Comparison of ENCODE assay signal across 10 cellular contexts in genomic region chr19:46603752-46604241, GRCh38. TPM values are rescaled to one million over a fixed set of nuclear protein-coding genes. Genes with fewer than 3 reads are reported as not detected.
DNase-seq lines count a peak whose midpoint lies in the region; ATAC-seq lines count a peak whose summit lies in the region.
"Had no signal": no experiment of that assay in that cellular context is flagged by ENCODE, and none has a peak within 500 bp of the region (broad histone marks: within the 10 kb centered on the region; RNA-seq: fewer than 3 reads in every experiment).

No MANE protein-coding gene starts in this region.

- H3K27me3 Mint-ChIP-seq in activated T-cell treated with anti-CD3 and anti-CD28 coated beads, Interleukin-2, amount 50 U/mL, for 4 hours (ENCODE audit: low read depth), result no peaks in the 10 kb centered on the region
- H3K27me3 Mint-ChIP-seq in immature natural killer cell (ENCODE audit: low read depth in 3 of 3), result peaks cover 8 to 14% (median 13%) of the 10 kb centered on the region in 3 donors
- H3K27me3 Mint-ChIP-seq: activated B cell treated with CpG ODN at 0.5 μM for 24 hours, IgD-negative memory B cell had no signal

- ATAC-seq in activated T-cell treated with anti-CD3 and anti-CD28 coated beads, Interleukin-2, amount 50 U/mL, for 4 hours, result no peak
- no peak for ATAC-seq in stimulated activated naive CD8-positive, alpha-beta T cell treated with anti-CD3 and anti-CD28 coated beads, Interleukin-15, Interleukin-2, amounts not matched to agents 100 U/mL and 50 U/mL, for 24 hours
- ATAC-seq in HG02973 (IDR thresholded peaks at IDR 0.05; ENCODE audit: unreplicated experiment), result no peak

- peak overlapping the region; percentile 95 for H3K4me3 Mint-ChIP-seq in activated T-cell treated with anti-CD3 and anti-CD28 coated beads, Interleukin-2, amount 50 U/mL, for 4 hours
- peak overlapping the region; percentile 95 to 100 (median 100) for H3K4me3 Mint-ChIP-seq in immature natural killer cell

- DNase-seq in H7, result peak; percentile 27
- no peak for DNase-seq in activated T-cell treated with anti-CD3 and anti-CD28 coated beads, Interleukin-2, amount 50 U/mL, for 4 hours
- DNase-seq in immature natural killer cell, result no peak
- DNase-seq in stimulated activated naive CD8-positive, alpha-beta T cell treated with anti-CD3 and anti-CD28 coated beads, Interleukin-15, Interleukin-2, amounts not matched to agents 100 U/mL and 50 U/mL, for 24 hours, result peak; percentile 9
- DNase-seq in SHP77 treated with DMSO at 0.1 percent for 48 hours (lab: John Stamatoyannopoulos, UW), result no peak
- DNase-seq in DMS79 (lab: John Stamatoyannopoulos, UW), result no peak
- DNase-seq in NCI-H1694 treated with DMSO at 0.1 percent for 48 hours (lab: John Stamatoyannopoulos, UW), result no peak
- DNase-seq: activated B cell treated with CpG ODN at 0.5 μM for 24 hours had no signal

- peaks cover 16% of the 10 kb centered on the region for H3K36me3 Mint-ChIP-seq in activated T-cell treated with anti-CD3 and anti-CD28 coated beads, Interleukin-2, amount 50 U/mL, for 4 hours (ENCODE audit: insufficient read depth)
- peaks cover 6 to 15% (median 15%) of the 10 kb centered on the region in 3 donors for H3K36me3 Mint-ChIP-seq in immature natural killer cell

- H3K4me1 Mint-ChIP-seq in activated T-cell treated with anti-CD3 and anti-CD28 coated beads, Interleukin-2, amount 50 U/mL, for 4 hours (ENCODE audit: low read depth), result peaks cover 39% of the 10 kb centered on the region
- peaks cover 29 to 35% of the 10 kb centered on the region in 2 donors for H3K4me1 Mint-ChIP-seq in immature natural killer cell

- H3K9me3 Mint-ChIP-seq in activated T-cell treated with anti-CD3 and anti-CD28 coated beads, Interleukin-2, amount 50 U/mL, for 4 hours, result peaks cover 3% of the 10 kb centered on the region
- H3K9me3 Mint-ChIP-seq in immature natural killer cell, result peaks cover 0 to 3% (median 0%) of the 10 kb centered on the region in 6 donors
- H3K9me3 Mint-ChIP-seq: IgD-negative memory B cell had no signal

- H3K4me3 ChIP-seq in H7 (ENCODE audit: insufficient read depth, low read depth, low read length), result no peak overlapping the region

- H3K27ac Mint-ChIP-seq in immature natural killer cell, result peak overlapping the region; percentile 90 to 100 (median 94)

- no peaks in the 10 kb centered on the region for H3K27me3 ChIP-seq in H7 (ENCODE audit: control insufficient read depth, insufficient read depth, low read length)

- peaks cover 24% of the 10 kb centered on the region for H3K36me3 ChIP-seq in H7 (replicated peaks; ENCODE audit: control insufficient read depth, insufficient read depth, low read length)

RNA-seq across cellular contexts. Expression of gene CALM3, which starts 2.7 kb away (rescaled TPM):
- total RNA-seq in H7 (2014; rRNA removed; shearing (Covaris generic)), result 162 and 202 TPM in 2 replicates
- total RNA-seq in activated T-cell treated with anti-CD3 and anti-CD28 coated beads, Interleukin-2, amount 50 U/mL, for 4 hours, result 100 to 1,000 TPM; 237 to 257 (median 239) TPM
- polyA plus RNA-seq in immature natural killer cell, result 100 to 1,000 TPM; 151 to 185 (median 178) TPM

RNA-seq across cellular contexts. Expression of gene PTGIR, which starts 21.1 kb away (rescaled TPM):
- total RNA-seq in H7 (2014; rRNA removed; shearing (Covaris generic)), result 0.14 and 0.18 TPM in 2 replicates
- total RNA-seq in activated T-cell treated with anti-CD3 and anti-CD28 coated beads, Interleukin-2, amount 50 U/mL, for 4 hours, result 1 to 10 TPM; 2.2 to 5.8 (median 4.3) TPM
- polyA plus RNA-seq in immature natural killer cell, result under 1 TPM in 2 of 3 donors, not detected in 1; 0.14 to 0.52 TPM

RNA-seq across cellular contexts. Expression of gene GNG8, which starts 32.2 kb away (rescaled TPM):
- total RNA-seq in H7 (2014; rRNA removed; shearing (Covaris generic)), result not detected in 2 replicates
- total RNA-seq in activated T-cell treated with anti-CD3 and anti-CD28 coated beads, Interleukin-2, amount 50 U/mL, for 4 hours, result 1 to 10 TPM; 1.5 to 2.6 (median 2.4) TPM
- polyA plus RNA-seq in immature natural killer cell, result not detected
- polyA plus RNA-seq: IgD-negative memory B cell had no signal

RNA-seq across cellular contexts. Expression of gene DACT3, which starts 57.2 kb away (rescaled TPM):
- 0.37 and 0.55 TPM in 2 replicates for total RNA-seq in H7 (2014; rRNA removed; shearing (Covaris generic))
- under 1 TPM; 0.50 to 0.71 (median 0.63) TPM for total RNA-seq in activated T-cell treated with anti-CD3 and anti-CD28 coated beads, Interleukin-2, amount 50 U/mL, for 4 hours
- polyA plus RNA-seq in immature natural killer cell, result not detected
- polyA plus RNA-seq: IgD-negative memory B cell had no signal

Comparison
In these comparisons a context has a peak if more than half of its experiments do, and no peak if none do; other contexts are left out.
1. DNase-seq: peak in H7 (single experiment) and stimulated activated naive CD8-positive, alpha-beta T cell treated with anti-CD3 and anti-CD28 coated beads, Interleukin-15, Interleukin-2, amounts not matched to agents 100 U/mL and 50 U/mL, for 24 hours (single experiment); none in activated T-cell treated with anti-CD3 and anti-CD28 coated beads, Interleukin-2, amount 50 U/mL, for 4 hours (single experiment), immature natural killer cell (0 of 3), SHP77 treated with DMSO at 0.1 percent for 48 hours (single experiment), DMS79 (single experiment) and NCI-H1694 treated with DMSO at 0.1 percent for 48 hours (single experiment).